Comparison of ENCODE assay signal across 11 cellular contexts in genomic region chrX:21973321-21974010, GRCh38. TPM values are rescaled to one million over a fixed set of nuclear protein-coding genes. Genes with fewer than 3 reads are reported as not detected.
DNase-seq lines count a peak whose midpoint lies in the region; ATAC-seq and TF ChIP-seq lines count a peak whose summit lies in the region.
"Had no signal": no experiment of that assay in that cellular context is flagged by ENCODE, and none has a peak within 500 bp of the region (broad histone marks: within the 10 kb centered on the region; RNA-seq: fewer than 3 reads in every experiment).

No MANE protein-coding gene starts in this region.

- H3K79me2 ChIP-seq in hepatocyte: no peaks in the 10 kb centered on the region

- no peaks in the 10 kb centered on the region for H3K9me3 Mint-ChIP-seq in activated CD4-positive, alpha-beta T cell treated with anti-CD3 and anti-CD28 coated beads, Interleukin-2, amount 10 ng/mL, durations not matched to agents 24 days and 14 days
- H3K9me3 Mint-ChIP-seq in T-cell: no peaks in the 10 kb centered on the region

- TF ChIP-seq CTCF in hepatocyte (IDR thresholded peaks at IDR 0.05; ENCODE audit: poor library complexity): no peak
- no peak for TF ChIP-seq CTCF in spleen (IDR thresholded peaks at IDR 0.05 in 8 of 11, conservative IDR thresholded peaks at IDR 0.05 in 3 of 11)

- H3K27ac ChIP-seq in hepatocyte: peak overlapping the region; percentile 78
- H3K27ac ChIP-seq in spleen: peak overlapping the region; percentile 20 to 74 (median 65)
- H3K27ac ChIP-seq: A549 had no signal

- peak overlapping the region; percentile 85 for H3K27ac Mint-ChIP-seq in activated CD4-positive, alpha-beta T cell treated with anti-CD3 and anti-CD28 coated beads, Interleukin-2, amount 10 ng/mL, durations not matched to agents 24 days and 14 days
- H3K27ac Mint-ChIP-seq in T-cell: peak overlapping the region; percentile 93 to 98

- DNase-seq in activated CD4-positive, alpha-beta T cell treated with anti-CD3 and anti-CD28 coated beads, Interleukin-2, amount 10 ng/mL, durations not matched to agents 24 days and 14 days: no peak
- DNase-seq in activated CD4-positive, alpha-beta T cell treated with anti-CD3 and anti-CD28 coated beads, Interleukin-2, amount 50 U/mL, for 4 hours: no peak
- DNase-seq in T-cell: no peak
- DNase-seq in hepatocyte (ENCODE audit: low spot score): no peak
- DNase-seq in spleen: no peak
- no peak for DNase-seq in SHP77 treated with DMSO at 0.1 percent for 48 hours (lab: John Stamatoyannopoulos, UW)
- no peak for DNase-seq in DMS79 (lab: John Stamatoyannopoulos, UW)
- no peak for DNase-seq in NCI-H82 (lab: John Stamatoyannopoulos, UW)
- DNase-seq: H7, SW 1271 had no signal

- CTCF ChIA-PET in T-cell (lab: Charles Lee): interaction anchor here (1.0 to 3.9 kb wide), 6 partner anchors 9 to 64 kb away, joined by 3 to 14 read pairs (median 6); no protein-coding TSS in a partner anchor

- ATAC-seq in T-cell (replicated peaks in 1 of 4): no peak

- intact Hi-C loops in activated CD4-positive, alpha-beta T cell treated with anti-CD3 and anti-CD28 coated beads, Interleukin-2, amount 10 ng/mL, durations not matched to agents 24 days and 14 days (cut with micrococcal nuclease): loop anchor here (1.0 to 10.0 kb wide), 3 partner anchors 33 to 1449 kb away; partner anchors contain the start of genes MBTPS2 and SMS
- intact Hi-C loops in spleen (cut with DNase I; ENCODE audit: low total_unique reads): no loop called here

- H3K4me3 ChIP-seq in hepatocyte: no peak overlapping the region
- peak overlapping the region in 1 of 8 donors; percentile 28 for H3K4me3 ChIP-seq in spleen
- H3K4me3 ChIP-seq: A549 had no signal

- TF ChIP-seq POLR2A in spleen (IDR thresholded peaks at IDR 0.05): no peak

- no peaks in the 10 kb centered on the region for H3K9me2 ChIP-seq in hepatocyte (replicated peaks; ENCODE audit: insufficient read depth)

- H2AFZ ChIP-seq in hepatocyte: no peak overlapping the region

- H3K4me1 ChIP-seq in hepatocyte (ENCODE audit: insufficient read depth) (peaks cover 6% of the 10 kb centered on the region), spleen (peaks cover 0 to 20% (median 10%) of the 10 kb centered on the region in 6 donors)
- H3K4me1 ChIP-seq: A549 had no signal

- no peaks in the 10 kb centered on the region for H3K27me3 Mint-ChIP-seq in activated CD4-positive, alpha-beta T cell treated with anti-CD3 and anti-CD28 coated beads, Interleukin-2, amount 10 ng/mL, durations not matched to agents 24 days and 14 days
- peaks cover 0 to 4% of the 10 kb centered on the region in 2 donors for H3K27me3 Mint-ChIP-seq in T-cell

- H4K20me1 ChIP-seq in hepatocyte (ENCODE audit: insufficient read depth, poor library complexity, severe bottlenecking): no peaks in the 10 kb centered on the region

- H3K4me1 Mint-ChIP-seq in activated CD4-positive, alpha-beta T cell treated with anti-CD3 and anti-CD28 coated beads, Interleukin-2, amount 10 ng/mL, durations not matched to agents 24 days and 14 days: peaks cover 34% of the 10 kb centered on the region
- H3K4me1 Mint-ChIP-seq in T-cell: peaks cover 24 to 33% (median 31%) of the 10 kb centered on the region in 3 donors

- H3K9me3 ChIP-seq in hepatocyte (ENCODE audit: low read depth): no peaks in the 10 kb centered on the region
- no peaks in the 10 kb centered on the region for H3K9me3 ChIP-seq in spleen
- H3K9me3 ChIP-seq: A549 had no signal

- peak overlapping the region; percentile 74 for H3K4me3 Mint-ChIP-seq in activated CD4-positive, alpha-beta T cell treated with anti-CD3 and anti-CD28 coated beads, Interleukin-2, amount 10 ng/mL, durations not matched to agents 24 days and 14 days
- H3K4me3 Mint-ChIP-seq in T-cell: peak overlapping the region; percentile 52 to 73 (median 60)

- H3K36me3 ChIP-seq in hepatocyte (replicated peaks; ENCODE audit: insufficient read depth, low read depth) (no peaks in the 10 kb centered on the region), spleen (peaks cover 0 to 44% (median 2%) of the 10 kb centered on the region in 6 donors)

- POLR2A ChIA-PET in T-cell (lab: Charles Lee): no interaction called here

- 83% methylated on average over 12 of the region's 12 CpGs for WGBS in hepatocyte (ENCODE audit: low lambda C conversion rate, missing lambda C conversion rate)
- WGBS in spleen, 5 donors: 85 to 94% (median 89%) methylated on average over 12 of the region's 12 CpGs

- peaks cover 56% of the 10 kb centered on the region for H3K36me3 Mint-ChIP-seq in activated CD4-positive, alpha-beta T cell treated with anti-CD3 and anti-CD28 coated beads, Interleukin-2, amount 10 ng/mL, durations not matched to agents 24 days and 14 days (ENCODE audit: low read depth)
- peaks cover 5% of the 10 kb centered on the region for H3K36me3 Mint-ChIP-seq in T-cell

- no peak overlapping the region for H3K4me2 ChIP-seq in hepatocyte
- H3K4me2 ChIP-seq: A549 had no signal

- H3K27me3 ChIP-seq in hepatocyte: no peaks in the 10 kb centered on the region
- no peaks in the 10 kb centered on the region for H3K27me3 ChIP-seq in spleen (replicated peaks in 1 of 7)

RNA-seq across cellular contexts. Expression of gene SMS, which starts 33.0 kb away (rescaled TPM):
- 161 and 162 TPM in 2 replicates for total RNA-seq in activated CD4-positive, alpha-beta T cell treated with anti-CD3 and anti-CD28 coated beads, Interleukin-2, amount 10 ng/mL, durations not matched to agents 24 days and 14 days
- total RNA-seq in T-cell (10 to 100 TPM; 17.2 to 21.9 (median 18.5) TPM), hepatocyte (62.3 and 70.1 TPM in 2 replicates), spleen (10 to 100 TPM; 36.4 to 49.1 (median 43.0) TPM)
- polyA plus RNA-seq in hepatocyte (76.6 and 80.9 TPM in 2 replicates), spleen (10 to 100 TPM; 30.6 to 56.7 (median 41.6) TPM)

RNA-seq across cellular contexts. Expression of gene PHEX, which starts 58.7 kb away (rescaled TPM):
- 13.2 and 13.4 TPM in 2 replicates for total RNA-seq in activated CD4-positive, alpha-beta T cell treated with anti-CD3 and anti-CD28 coated beads, Interleukin-2, amount 10 ng/mL, durations not matched to agents 24 days and 14 days
- total RNA-seq in T-cell (under 1 TPM; 0.07 to 0.35 (median 0.16) TPM), hepatocyte (0.27 and 0.84 TPM in 2 replicates), spleen (1 to 10 TPM in 1 of 7 donors, under 1 TPM in 6; 0.33 to 1.5 (median 0.63) TPM)
- polyA plus RNA-seq in hepatocyte (0.05 and 0.16 TPM in 2 replicates), spleen (under 1 TPM; 0.13 to 0.46 (median 0.23) TPM)
